Comparison of ENCODE assay signal across 8 cellular contexts in the genomic region with DNA sequence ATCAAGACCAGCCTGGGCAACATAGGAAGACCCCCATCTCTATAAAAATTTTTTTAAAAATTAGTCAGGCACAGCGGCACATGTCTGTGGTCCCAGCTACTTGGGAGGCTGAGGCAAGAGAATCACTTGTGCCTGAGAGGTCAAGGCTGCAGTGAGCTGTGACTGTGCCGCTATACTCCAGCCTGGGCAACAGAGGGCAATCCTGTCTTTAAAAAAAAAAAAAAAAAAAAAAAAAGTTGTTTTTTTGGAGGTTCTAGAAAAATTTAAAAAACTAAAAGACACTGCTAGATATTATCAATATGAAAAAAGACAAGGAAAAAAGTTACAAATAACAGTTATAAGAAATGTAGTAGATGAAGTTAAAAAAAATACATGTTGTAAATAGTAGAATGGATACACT. TPM values are rescaled to one million over a fixed set of nuclear protein-coding genes. Genes with fewer than 3 reads are reported as not detected.
DNase-seq lines count a peak whose midpoint lies in the region; ATAC-seq and TF ChIP-seq lines count a peak whose summit lies in the region.

No MANE protein-coding gene starts in this region.

- no peaks in the 10 kb centered on the region for H3K9me3 Mint-ChIP-seq in CD14-positive monocyte

- peaks cover 4% of the 10 kb centered on the region for H3K4me1 Mint-ChIP-seq in CD14-positive monocyte

- ATAC-seq in RWPE2 (ENCODE audit: low read depth) (no peak), HG03378 (IDR thresholded peaks at IDR 0.05; ENCODE audit: unreplicated experiment) (no peak), HG03097 (IDR thresholded peaks at IDR 0.05; ENCODE audit: low FRiP score, unreplicated experiment) (no peak)

- no peak overlapping the region for H3K4me3 ChIP-seq in RWPE2 (ENCODE audit: severe bottlenecking)

- H3K27ac ChIP-seq in RWPE2 (ENCODE audit: poor library complexity, severe bottlenecking): no peak overlapping the region

- H3K27me3 Mint-ChIP-seq in CD14-positive monocyte (ENCODE audit: low read depth in 3 of 3): peaks cover 0 to 6% (median 0%) of the 10 kb centered on the region in 3 donors

- intact Hi-C loops in CD14-positive monocyte (cut with micrococcal nuclease): loop anchor here in 1 of 2 donors (10.0 kb wide), 1 partner anchor 89 kb away; no protein-coding TSS in a partner anchor

- H3K27me3 ChIP-seq in RWPE2 (ENCODE audit: insufficient read depth, poor library complexity, severe bottlenecking): no peaks in the 10 kb centered on the region

- in situ Hi-C loops in GM13977 (cut with MboI; ENCODE audit: low pct_unique_long_range_greater_than_20kb, low sequenced_read_pairs, unreplicated experiment): no loop called here

- no peaks in the 10 kb centered on the region for H3K9me3 ChIP-seq in RWPE2 (ENCODE audit: severe bottlenecking)

- DNase-seq in CD14-positive monocyte (ENCODE audit: low spot score): no peak
- no peak for DNase-seq in GM13977 (ENCODE audit: low spot score)
- DNase-seq in RWPE2 (ENCODE audit: low spot score): no peak
- peak; percentile 29 for DNase-seq in glomerular visceral epithelial cell (ENCODE audit: extremely low spot score)
- DNase-seq in ureter (ENCODE audit: low spot score): no peak
- DNase-seq in DMS79 treated with DMSO at 0.1 percent for 48 hours (lab: John Stamatoyannopoulos, UW): no peak

- H3K27ac Mint-ChIP-seq in CD14-positive monocyte: no peak overlapping the region

- peaks cover 0 to 1% of the 10 kb centered on the region in 2 donors for H3K36me3 Mint-ChIP-seq in CD14-positive monocyte

- H3K36me3 ChIP-seq in RWPE2 (ENCODE audit: low read depth): no peaks in the 10 kb centered on the region

- H3K4me3 Mint-ChIP-seq in CD14-positive monocyte: no peak overlapping the region

- TF ChIP-seq CTCF in CD14-positive monocyte (IDR thresholded peaks at IDR 0.05) (peak; percentile 44), GM13977 (IDR thresholded peaks at IDR 0.05; ENCODE audit: extremely low read depth, insufficient read depth, missing control alignments) (peak; percentile 44), RWPE2 (IDR thresholded peaks at IDR 0.05; ENCODE audit: poor library complexity, severe bottlenecking) (peak; percentile 58)

- H3K4me1 ChIP-seq in RWPE2 (ENCODE audit: insufficient read depth, poor library complexity, severe bottlenecking): no peaks in the 10 kb centered on the region

RNA-seq across cellular contexts. Expression of a gene that starts 56.1 kb away (rescaled TPM):
- under 1 TPM; 0.11 to 0.29 TPM for polyA plus RNA-seq in CD14-positive monocyte
- 4.9 TPM for total RNA-seq in ureter
